8 cellular contexts compared by ENCODE assay signal in genomic region chrX:119235872-119236598, GRCh38. TPM values are rescaled to one million over a fixed set of nuclear protein-coding genes. Genes with fewer than 3 reads are reported as not detected.
DNase-seq lines count a peak whose midpoint lies in the region; ATAC-seq lines count a peak whose summit lies in the region.

Gene PGRMC1 (plus strand): TSS chrX:119236285. CDS start chrX:119236364, 79 bp downstream.

- H3K36me3 Mint-ChIP-seq in CD4-positive, alpha-beta memory T cell: peaks cover 0 to 7% of the 10 kb centered on the region in 2 donors

- peak; percentile 94 for ATAC-seq in GM19397 (IDR thresholded peaks at IDR 0.05; ENCODE audit: unreplicated experiment)
- ATAC-seq in HG03565 (IDR thresholded peaks at IDR 0.05; ENCODE audit: unreplicated experiment): peak; percentile 84

- H3K27ac Mint-ChIP-seq in CD4-positive, alpha-beta memory T cell: peak within 1 kb of the TSS; percentile 71 to 91 (median 83)

- CTCF ChIA-PET in CD4-positive, alpha-beta memory T cell (lab: Charles Lee; ENCODE audit: partially characterized antibody): no interaction called here

- H3K27me3 ChIP-seq in CD4-positive, alpha-beta memory T cell (ENCODE audit: insufficient read depth, low read length): no peaks in the 10 kb centered on the region

- 0% methylated on average over 16 to 23 of the region's 77 CpGs for WGBS in mesodermal cell (ENCODE audit: insufficient coverage in 2 of 2), 2 experiments

- peak; percentile 80 to 85 (median 84) for DNase-seq in CD4-positive, alpha-beta memory T cell
- DNase-seq in NOMO-1 treated with dmso at 0.1 percent for 144 hours (lab: John Stamatoyannopoulos, UW; ENCODE audit: unreplicated experiment): peak; percentile 51
- peak; percentile 43 for DNase-seq in activated CD8-positive, alpha-beta memory T cell treated with anti-CD3 and anti-CD28 coated beads, Interleukin-2, amount 50 U/mL, for 1 hour (ENCODE audit: extremely low read depth)
- peak; percentile 48 to 49 for DNase-seq in stimulated activated CD8-positive, alpha-beta memory T cell treated with anti-CD3 and anti-CD28 coated beads, Interleukin-15, amount 100 ng/mL, for 4 hours (ENCODE audit: low read depth in 2 of 2)

- peak within 1 kb of the TSS; percentile 52 for H3K27ac ChIP-seq in CD4-positive, alpha-beta memory T cell (ENCODE audit: low read depth, low read length)
- H3K27ac ChIP-seq in mesodermal cell (ENCODE audit: low read depth, low read length, severe bottlenecking): peak within 1 kb of the TSS; percentile 75

- POLR2A ChIA-PET in CD4-positive, alpha-beta memory T cell (lab: Charles Lee; ENCODE audit: partially characterized antibody): interaction anchor here (0.9 kb wide), 1 partner anchor 11 kb away, joined by 4 read pairs; no protein-coding TSS in a partner anchor

- peak within 1 kb of the TSS; percentile 86 to 92 (median 90) for H3K4me3 Mint-ChIP-seq in CD4-positive, alpha-beta memory T cell

- intact Hi-C loops in CD4-positive, alpha-beta memory T cell (cut with micrococcal nuclease): loop anchor here (2.0 to 5.0 kb wide), 5 partner anchors 37 to 1366 kb away; partner anchors contain the start of genes MCTS1, SLC25A43 and SLC25A5

- H3K9me3 ChIP-seq in CD4-positive, alpha-beta memory T cell (ENCODE audit: control insufficient read depth in 1 of 2, low read length in 2 of 2): no peaks in the 10 kb centered on the region
- H3K9me3 ChIP-seq in mesodermal cell (ENCODE audit: control insufficient read depth, low read length): no peaks in the 10 kb centered on the region

- peaks cover 0 to 3% (median 0%) of the 10 kb centered on the region in 8 donors for H3K9me3 Mint-ChIP-seq in CD4-positive, alpha-beta memory T cell

- peaks cover 22% of the 10 kb centered on the region for H3K4me1 ChIP-seq in CD4-positive, alpha-beta memory T cell (ENCODE audit: insufficient read depth, low read length)
- H3K4me1 ChIP-seq in mesodermal cell (ENCODE audit: control insufficient read depth, insufficient read depth, low read length, poor library complexity, severe bottlenecking): peaks cover 13% of the 10 kb centered on the region

- no peaks in the 10 kb centered on the region for H3K36me3 ChIP-seq in CD4-positive, alpha-beta memory T cell (ENCODE audit: insufficient read depth, low read length)
- peaks cover 6% of the 10 kb centered on the region for H3K36me3 ChIP-seq in mesodermal cell (ENCODE audit: control insufficient read depth, insufficient read depth, low read length)

- in situ Hi-C loops in endometrial microvascular endothelial cells (cut with HindIII; ENCODE audit: inconsistent ontology term, low pct_unique_long_range_greater_than_20kb, low sequenced_read_pairs): no loop called here

- H3K4me3 ChIP-seq in CD4-positive, alpha-beta memory T cell (ENCODE audit: low read length in 2 of 2): peak within 1 kb of the TSS; percentile 61 to 68
- peak within 1 kb of the TSS; percentile 68 for H3K4me3 ChIP-seq in mesodermal cell (ENCODE audit: extremely low read depth, insufficient read depth, low read length, poor library complexity, severe bottlenecking)

- H3K4me1 Mint-ChIP-seq in CD4-positive, alpha-beta memory T cell: peaks cover 9 to 38% (median 17%) of the 10 kb centered on the region in 4 donors

- H3K27me3 Mint-ChIP-seq in CD4-positive, alpha-beta memory T cell: no peaks in the 10 kb centered on the region

RNA-seq across cellular contexts. Expression of gene PGRMC1, which starts in this region (rescaled TPM):
- 10 to 100 TPM; 15.9 to 17.2 TPM for total RNA-seq in CD4-positive, alpha-beta memory T cell
- polyA plus RNA-seq in CD4-positive, alpha-beta memory T cell: 10 to 100 TPM; 21.2 to 29.7 TPM
- total RNA-seq in endometrial microvascular endothelial cells (ENCODE audit: inconsistent ontology term): 77.0 TPM
- 182 TPM for polyA plus RNA-seq in mesodermal cell (2013, experiment 1 of 2)
- 191 TPM for polyA plus RNA-seq in mesodermal cell (2013, experiment 2 of 2)

Comparison
In these comparisons a context has a peak if more than half of its experiments do, and no peak if none do; other contexts are left out.
1. Peak in every context shown above with its lines: DNase-seq, ATAC-seq, H3K4me3 ChIP-seq and H3K27ac ChIP-seq.